ENCODE assay signal across 10 cellular contexts in genomic region chr15:99306694-99307338, GRCh38. TPM values are rescaled to one million over a fixed set of nuclear protein-coding genes. Genes with fewer than 3 reads are reported as not detected.
DNase-seq lines count a peak whose midpoint lies in the region; ATAC-seq and TF ChIP-seq lines count a peak whose summit lies in the region.
"Had no signal": no experiment of that assay in that cellular context is flagged by ENCODE, and none has a peak within 500 bp of the region (broad histone marks: within the 10 kb centered on the region; RNA-seq: fewer than 3 reads in every experiment).

No MANE protein-coding gene starts in this region.

- H3K36me3 Mint-ChIP-seq in CD8-positive, alpha-beta memory T cell = peaks cover 5 to 7% (median 5%) of the 10 kb centered on the region in 3 donors

- no peak overlapping the region for H3K4me3 Mint-ChIP-seq in CD8-positive, alpha-beta memory T cell
- H3K4me3 Mint-ChIP-seq: central memory CD8-positive, alpha-beta T cell had no signal

- no peak for ATAC-seq in HG02571 (IDR thresholded peaks at IDR 0.05; ENCODE audit: unreplicated experiment)
- ATAC-seq in GM19023 (IDR thresholded peaks at IDR 0.05; ENCODE audit: unreplicated experiment) = no peak

- H3K27me3 Mint-ChIP-seq in CD8-positive, alpha-beta memory T cell = no peaks in the 10 kb centered on the region
- H3K27me3 Mint-ChIP-seq: central memory CD8-positive, alpha-beta T cell had no signal

- intact Hi-C loops in left ventricle myocardium inferior (cut with micrococcal nuclease) = no loop called here

- H3K9me3 ChIP-seq in left ventricle myocardium inferior (replicated peaks) (peaks cover 3% of the 10 kb centered on the region), skeletal muscle tissue (ENCODE audit: control insufficient read depth in 3 of 3, low read length in 3 of 3) (no peaks in the 10 kb centered on the region)
- no peaks in the 10 kb centered on the region for H3K9me3 ChIP-seq in CD8-positive, alpha-beta memory T cell (ENCODE audit: low read length)

- no peaks in the 10 kb centered on the region for H3K4me1 Mint-ChIP-seq in CD8-positive, alpha-beta memory T cell

- H3K27ac Mint-ChIP-seq in CD8-positive, alpha-beta memory T cell = no peak overlapping the region

- H3K9me3 Mint-ChIP-seq in CD8-positive, alpha-beta memory T cell = no peaks in the 10 kb centered on the region
- H3K9me3 Mint-ChIP-seq: central memory CD8-positive, alpha-beta T cell had no signal

- DNase-seq in NCI-H1105 (lab: John Stamatoyannopoulos, UW) (peak; percentile 86), SHP77 treated with DMSO at 0.1 percent for 48 hours (lab: John Stamatoyannopoulos, UW) (peak; percentile 65), left ventricle myocardium inferior (no peak), hepatic stellate cell (ENCODE audit: low spot score) (no peak)
- DNase-seq in CD8-positive, alpha-beta memory T cell = no peak
- DNase-seq: activated CD4-positive, alpha-beta T cell treated with anti-CD3 and anti-CD28 coated beads for 1 hour had no signal

- no peaks in the 10 kb centered on the region for H3K27me3 ChIP-seq in left ventricle myocardium inferior (ENCODE audit: low read depth)
- H3K27me3 ChIP-seq in skeletal muscle tissue (ENCODE audit: control insufficient read depth in 3 of 3, insufficient read depth in 3 of 3, low read length in 3 of 3) = no peaks in the 10 kb centered on the region
- no peaks in the 10 kb centered on the region for H3K27me3 ChIP-seq in CD8-positive, alpha-beta memory T cell (ENCODE audit: insufficient read depth, low read length, poor library complexity, severe bottlenecking)

- H3K4me1 ChIP-seq in left ventricle myocardium inferior (peaks cover 30% of the 10 kb centered on the region), skeletal muscle tissue (ENCODE audit: control insufficient read depth in 3 of 3, insufficient read depth in 3 of 3, low read length in 3 of 3) (peaks cover 7 to 13% (median 7%) of the 10 kb centered on the region in 3 donors)
- no peaks in the 10 kb centered on the region for H3K4me1 ChIP-seq in CD8-positive, alpha-beta memory T cell (ENCODE audit: insufficient read depth, low read length)

- H3K36me3 ChIP-seq in left ventricle myocardium inferior (no peaks in the 10 kb centered on the region), skeletal muscle tissue (ENCODE audit: control insufficient read depth in 3 of 3, insufficient read depth in 3 of 3, low read length in 3 of 3) (no peaks in the 10 kb centered on the region)
- H3K36me3 ChIP-seq in CD8-positive, alpha-beta memory T cell (ENCODE audit: insufficient read depth, low read length) = no peaks in the 10 kb centered on the region

- H3K4me3 ChIP-seq in left ventricle myocardium inferior = peak overlapping the region; percentile 51
- peak overlapping the region; percentile 59 to 70 (median 68) for H3K4me3 ChIP-seq in skeletal muscle tissue (ENCODE audit: low read length in 3 of 3)
- H3K4me3 ChIP-seq in CD8-positive, alpha-beta memory T cell (ENCODE audit: low read length) = no peak overlapping the region

- H3K9ac ChIP-seq in skeletal muscle tissue (ENCODE audit: low read depth in 1 of 3, low read length in 3 of 3) = peak overlapping the region; percentile 48 to 86 (median 63)

- POLR2A ChIA-PET in CD8-positive, alpha-beta memory T cell (lab: Charles Lee) = no interaction called here

- CTCF ChIA-PET in CD8-positive, alpha-beta memory T cell (lab: Charles Lee) = no interaction called here

- H3K27ac ChIP-seq in left ventricle myocardium inferior (replicated peaks) (peak overlapping the region; percentile 83), skeletal muscle tissue (ENCODE audit: low read depth, low read length) (peak overlapping the region; percentile 92)
- no peak overlapping the region for H3K27ac ChIP-seq in CD8-positive, alpha-beta memory T cell (ENCODE audit: low read depth, low read length)

- no peak for TF ChIP-seq CTCF in left ventricle myocardium inferior (IDR thresholded peaks at IDR 0.05; ENCODE audit: borderline replicate concordance)

RNA-seq across cellular contexts. Expression of gene LRRC28, which starts 55.5 kb away (rescaled TPM):
- total RNA-seq in left ventricle myocardium inferior = 22.9 TPM
- total RNA-seq in skeletal muscle tissue = 17.2 TPM
- total RNA-seq in CD8-positive, alpha-beta memory T cell = 10 to 100 TPM; 18.0 to 19.4 TPM
- polyA plus RNA-seq in CD8-positive, alpha-beta memory T cell = 28.4 TPM

RNA-seq across cellular contexts. Expression of gene TTC23, which starts 57.4 kb away (rescaled TPM):
- 11.4 TPM for total RNA-seq in left ventricle myocardium inferior
- total RNA-seq in skeletal muscle tissue = 21.9 TPM
- total RNA-seq in CD8-positive, alpha-beta memory T cell = 1 to 10 TPM; 2.0 to 2.7 TPM
- 0.10 TPM for polyA plus RNA-seq in CD8-positive, alpha-beta memory T cell

Comparison
In these comparisons a context has a peak if more than half of its experiments do, and no peak if none do; other contexts are left out.
1. DNase-seq: peak in NCI-H1105 (single experiment) and SHP77 treated with DMSO at 0.1 percent for 48 hours (single experiment); none in left ventricle myocardium inferior (single experiment), hepatic stellate cell (single experiment) and CD8-positive, alpha-beta memory T cell (0 of 5).